Comparison of ENCODE assay signal across 13 cellular contexts in genomic region chr2:40487592-40487991, GRCh38. TPM values are rescaled to one million over a fixed set of nuclear protein-coding genes. Genes with fewer than 3 reads are reported as not detected.
DNase-seq lines count a peak whose midpoint lies in the region; ATAC-seq and TF ChIP-seq lines count a peak whose summit lies in the region.
"Had no signal": no experiment of that assay in that cellular context is flagged by ENCODE, and none has a peak within 500 bp of the region (broad histone marks: within the 10 kb centered on the region; RNA-seq: fewer than 3 reads in every experiment).

No MANE protein-coding gene starts in this region.

- H3K27ac ChIP-seq in SJCRH30 (peak overlapping the region; percentile 27; the same call in 1 of the 2 replicates), right cardiac atrium (ENCODE audit: low read length) (no peak overlapping the region)

- peak; percentile 60 to 69 for ATAC-seq in right cardiac atrium
- ATAC-seq in activated CD4-positive, CD25-positive, alpha-beta regulatory T cell treated with anti-CD3 and anti-CD28 coated beads, Interleukin-2, amount 50 U/mL, for 24 hours = no peak
- ATAC-seq: T-helper 17 cell had no signal

- intact Hi-C loops in right cardiac atrium (cut with DNase I) (no loop called here), posterior cingulate gyrus (cut with DNase I) (no loop called here)

- DNase-seq in HFFc6 = no peak
- peak in 1 of 2 experiments; percentile 63 for DNase-seq in SJCRH30
- peak; percentile 21 to 36 (median 21) for DNase-seq in right cardiac atrium
- DNase-seq in renal cortical epithelial cell (ENCODE audit: low read depth) = peak; percentile 89
- DNase-seq in posterior cingulate gyrus = no peak
- DNase-seq in germinal center (ENCODE audit: low spot score) = no peak
- no peak for DNase-seq in middle frontal gyrus (ENCODE audit: extremely low spot score, low spot score)
- DNase-seq: activated CD8-positive, alpha-beta memory T cell treated with anti-CD3 and anti-CD28 coated beads for 24 hours; CD4-positive, alpha-beta memory T cell; cortex of kidney; T-helper 17 cell had no signal

- H3K9me3 ChIP-seq in SJCRH30 (replicated peaks) = peaks cover 6% of the 10 kb centered on the region
- no peaks in the 10 kb centered on the region for H3K9me3 ChIP-seq in right cardiac atrium (ENCODE audit: control insufficient read depth, low read length)

- H3K36me3 ChIP-seq in SJCRH30 = no peaks in the 10 kb centered on the region

- no peak overlapping the region for H3K4me3 Mint-ChIP-seq in HFFc6
- H3K4me3 Mint-ChIP-seq: activated naive CD4-positive, alpha-beta T cell treated with anti-CD3 and anti-CD28 coated beads, Interleukin-2, amount 50 U/mL, for 24 hours; T-helper 17 cell had no signal

- H3K27me3 ChIP-seq in SJCRH30 = no peaks in the 10 kb centered on the region
- no peaks in the 10 kb centered on the region for H3K27me3 ChIP-seq in right cardiac atrium (ENCODE audit: control insufficient read depth, insufficient read depth)

- peak overlapping the region; percentile 23; the same call in 1 of the 2 replicates for H3K27ac Mint-ChIP-seq in HFFc6
- H3K27ac Mint-ChIP-seq: activated naive CD4-positive, alpha-beta T cell treated with anti-CD3 and anti-CD28 coated beads, Interleukin-2, amount 50 U/mL, for 24 hours; CD4-positive, alpha-beta memory T cell; T-helper 17 cell had no signal

- H3K36me3 Mint-ChIP-seq in HFFc6 (ENCODE audit: low read depth) = peaks cover 7% of the 10 kb centered on the region; the same call in 1 of the 2 replicates
- H3K36me3 Mint-ChIP-seq: activated naive CD4-positive, alpha-beta T cell treated with anti-CD3 and anti-CD28 coated beads, Interleukin-2, amount 50 U/mL, for 24 hours; CD4-positive, alpha-beta memory T cell had no signal

- no peak for TF ChIP-seq CTCF in HFFc6 (IDR thresholded peaks at IDR 0.05)

- no peak overlapping the region for H3K4me3 ChIP-seq in SJCRH30
- no peak overlapping the region for H3K4me3 ChIP-seq in right cardiac atrium (ENCODE audit: low read length)

- H3K4me1 Mint-ChIP-seq in HFFc6 (ENCODE audit: low read depth) = peaks cover 29% of the 10 kb centered on the region

- no peaks in the 10 kb centered on the region for H3K27me3 Mint-ChIP-seq in HFFc6 (ENCODE audit: insufficient read depth)
- H3K27me3 Mint-ChIP-seq: activated naive CD4-positive, alpha-beta T cell treated with anti-CD3 and anti-CD28 coated beads, Interleukin-2, amount 50 U/mL, for 24 hours; CD4-positive, alpha-beta memory T cell; T-helper 17 cell had no signal

- 53% methylated on average over 3 of the region's 3 CpGs for WGBS in right cardiac atrium

- H3K4me1 ChIP-seq in SJCRH30 (peaks cover 13% of the 10 kb centered on the region), right cardiac atrium (ENCODE audit: control insufficient read depth, insufficient read depth, low read length) (peaks cover 2% of the 10 kb centered on the region)

- H3K9me3 Mint-ChIP-seq in HFFc6 = no peaks in the 10 kb centered on the region; the same call in 1 of the 2 replicates
- H3K9me3 Mint-ChIP-seq: activated naive CD4-positive, alpha-beta T cell treated with anti-CD3 and anti-CD28 coated beads, Interleukin-2, amount 50 U/mL, for 24 hours had no signal

RNA-seq across cellular contexts. Expression of gene SLC8A1, which starts 35.7 kb away (rescaled TPM):
- 10 to 100 TPM; 71.5 to 96.9 (median 92.2) TPM for total RNA-seq in HFFc6 (2021; fragmentation: NEBNext Ultra II Directional; extraction: Animal tissue kit (Norgen Biotek cat#: 25700))
- 27.1 and 27.7 TPM in 2 replicates for total RNA-seq in SJCRH30 (2014; rRNA removed; shearing (Covaris generic))
- total RNA-seq in right cardiac atrium (100 to 1,000 TPM; 761 to 907 (median 821) TPM), renal cortical epithelial cell (11.7 and 12.9 TPM in 2 replicates)
- 41.8 TPM for polyA plus RNA-seq in right cardiac atrium
- polyA plus RNA-seq: CD4-positive, alpha-beta memory T cell had no signal

Comparison
In these comparisons a context has a peak if more than half of its experiments do, and no peak if none do; other contexts are left out.
1. DNase-seq: peak in right cardiac atrium (3 of 3) and renal cortical epithelial cell (single experiment); none in HFFc6 (single experiment), posterior cingulate gyrus (0 of 10), germinal center (single experiment) and middle frontal gyrus (single experiment).
2. ATAC-seq: peak in right cardiac atrium (2 of 2); none in activated CD4-positive, CD25-positive, alpha-beta regulatory T cell treated with anti-CD3 and anti-CD28 coated beads, Interleukin-2, amount 50 U/mL, for 24 hours (0 of 2).
3. RNA of gene SLC8A1, which starts 35.7 kb away (total RNA-seq): 761 to 907 TPM in right cardiac atrium; 71.5 to 96.9 TPM in HFFc6, 27.1 to 27.7 TPM in SJCRH30 and 11.7 to 12.9 TPM in renal cortical epithelial cell; every median in the first group is over 4 times any median in the second.